ENCODE assay signal across 1 cellular context in the genomic region with DNA sequence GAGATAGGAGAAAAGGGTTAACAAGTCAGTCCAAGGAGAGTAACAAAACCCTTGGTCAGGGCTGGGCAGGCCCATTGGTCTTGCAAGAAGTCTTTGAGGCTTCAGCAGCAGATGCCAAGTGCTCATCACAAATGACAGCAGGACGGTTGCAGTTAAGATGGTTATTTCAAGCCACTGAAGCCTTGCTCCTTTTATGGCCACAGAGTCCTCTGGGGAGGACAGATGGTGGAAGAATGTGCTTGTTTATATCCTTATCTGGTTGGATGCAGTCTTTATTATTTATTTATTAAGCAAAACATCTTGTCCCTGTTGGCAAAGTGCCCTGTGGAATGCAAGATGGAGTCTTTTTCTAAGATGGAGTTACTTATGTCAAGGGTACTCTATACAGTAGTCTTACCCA.
A peak's percentile ranks its signal among the peaks of the same experiment; 100 is the strongest.
TF ChIP-seq lines count a peak whose summit lies in the region.

No MANE protein-coding gene starts in this region.

TF ChIP-seq in K562, 482 proteins besides CTCF, POLR2A, EP300 and RAD21:
- TF ChIP-seq ZNF197 (CRISPR knock-in tag; IDR thresholded peaks at IDR 0.05; ENCODE audit: low read depth) (no peak), GTF2A2 (tag; IDR thresholded peaks at IDR 0.05) (0 out of 2 replicates have a peak, but pooled peaks have one; percentile 37)
